Comparison of ENCODE assay signal across 8 cellular contexts in the genomic region with DNA sequence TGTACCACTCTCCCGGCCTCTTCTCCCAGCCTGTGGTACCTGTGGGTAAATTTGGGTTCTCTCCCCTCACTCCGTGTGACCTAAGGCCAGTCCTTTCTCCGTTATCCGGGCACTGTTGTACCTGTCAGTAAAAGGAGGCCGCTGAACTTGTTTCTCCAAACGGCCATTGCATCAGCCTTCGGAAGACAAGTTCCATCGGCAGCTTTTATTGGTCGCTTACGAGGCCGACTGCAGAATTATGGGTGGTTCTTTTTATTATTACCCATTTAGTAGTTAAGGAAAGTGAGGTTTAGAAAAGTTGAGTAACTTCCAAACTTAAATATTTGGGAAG. TPM values are rescaled to one million over a fixed set of nuclear protein-coding genes. Genes with fewer than 3 reads are reported as not detected.
A peak's percentile ranks its signal among the peaks of the same experiment; 100 is the strongest.
DNase-seq lines count a peak whose midpoint lies in the region; ATAC-seq and TF ChIP-seq lines count a peak whose summit lies in the region.

No MANE protein-coding gene starts in this region.

- H3K27ac ChIP-seq in naive thymus-derived CD4-positive, alpha-beta T cell (ENCODE audit: low read depth, low read length): peak overlapping the region; percentile 75

- CTCF ChIA-PET in naive thymus-derived CD4-positive, alpha-beta T cell (lab: Charles Lee): interaction anchor here (0.7 to 5.0 kb wide), 2 partner anchors 22 to 35 kb away, joined by 3 to 24 read pairs; no protein-coding TSS in a partner anchor

- peaks cover 4% of the 10 kb centered on the region for H3K27me3 Mint-ChIP-seq in T-helper 1 cell treated with Interleukin-12 subunit alpha and Interleukin-12 subunit beta and Interleukin-4 antibody, amounts not matched to agents 30 μg/mL and 1 μg/mL, for 36 hours (ENCODE audit: low read depth)
- no peaks in the 10 kb centered on the region for H3K27me3 Mint-ChIP-seq in naive thymus-derived CD4-positive, alpha-beta T cell

- H3K36me3 Mint-ChIP-seq in T-helper 1 cell treated with Interleukin-12 subunit alpha and Interleukin-12 subunit beta and Interleukin-4 antibody, amounts not matched to agents 30 μg/mL and 1 μg/mL, for 36 hours (ENCODE audit: low read depth): peaks cover 48% of the 10 kb centered on the region
- H3K36me3 Mint-ChIP-seq in naive thymus-derived CD4-positive, alpha-beta T cell: peaks cover 18 to 47% (median 31%) of the 10 kb centered on the region in 5 donors

- H3K4me1 Mint-ChIP-seq in T-helper 1 cell treated with Interleukin-12 subunit alpha and Interleukin-12 subunit beta and Interleukin-4 antibody, amounts not matched to agents 30 μg/mL and 1 μg/mL, for 36 hours (ENCODE audit: low read depth): peaks cover 52% of the 10 kb centered on the region
- peaks cover 50 to 74% (median 64%) of the 10 kb centered on the region in 7 donors for H3K4me1 Mint-ChIP-seq in naive thymus-derived CD4-positive, alpha-beta T cell

- H3K36me3 ChIP-seq in naive thymus-derived CD4-positive, alpha-beta T cell (ENCODE audit: control insufficient read depth in 2 of 3, insufficient read depth in 3 of 3, low read length in 3 of 3): peaks cover 13 to 19% (median 19%) of the 10 kb centered on the region in 3 experiments

- no peaks in the 10 kb centered on the region for H3K9me3 ChIP-seq in naive thymus-derived CD4-positive, alpha-beta T cell (ENCODE audit: control insufficient read depth in 2 of 3, low read length in 3 of 3)

- peak overlapping the region; percentile 98 for H3K4me3 Mint-ChIP-seq in T-helper 1 cell treated with Interleukin-12 subunit alpha and Interleukin-12 subunit beta and Interleukin-4 antibody, amounts not matched to agents 30 μg/mL and 1 μg/mL, for 36 hours
- peak overlapping the region; percentile 80 to 97 (median 93) for H3K4me3 Mint-ChIP-seq in naive thymus-derived CD4-positive, alpha-beta T cell

- peak overlapping the region; percentile 99 for H3K4me3 ChIP-seq in epithelial cell of esophagus (ENCODE audit: low read length)
- peak overlapping the region; percentile 90 for H3K4me3 ChIP-seq in naive thymus-derived CD4-positive, alpha-beta T cell (ENCODE audit: low read length)

- intact Hi-C loops in naive thymus-derived CD4-positive, alpha-beta T cell (cut with micrococcal nuclease): loop anchor here (1.0 to 10.0 kb wide), 15 partner anchors 11 to 1739 kb away; a partner anchor contains a TSS

- peak overlapping the region; percentile 87 for H3K27ac Mint-ChIP-seq in T-helper 1 cell treated with Interleukin-12 subunit alpha and Interleukin-12 subunit beta and Interleukin-4 antibody, amounts not matched to agents 30 μg/mL and 1 μg/mL, for 36 hours
- peak overlapping the region; percentile 89 to 95 (median 90) for H3K27ac Mint-ChIP-seq in naive thymus-derived CD4-positive, alpha-beta T cell

- no peak for TF ChIP-seq CTCF in epithelial cell of esophagus (IDR thresholded peaks at IDR 0.05; ENCODE audit: insufficient read depth, low read depth, low read length, missing control alignments)

- H3K27me3 ChIP-seq in naive thymus-derived CD4-positive, alpha-beta T cell (ENCODE audit: control insufficient read depth in 2 of 2, insufficient read depth in 2 of 2, low read length in 2 of 2): no peaks in the 10 kb centered on the region

- DNase-seq in DMS 273 (lab: John Stamatoyannopoulos, UW; ENCODE audit: unreplicated experiment) (peak; percentile 62), DMS 273 treated with DMSO at 0.1 percent for 48 hours (lab: John Stamatoyannopoulos, UW) (no peak), epithelial cell of esophagus (ENCODE audit: low read depth) (peak; percentile 60), HPDE6-E6E7 (ENCODE audit: extremely low spot score) (no peak), NCI-H1694 (lab: John Stamatoyannopoulos, UW) (no peak)
- peak in 1 of 9 donors; percentile 12 for DNase-seq in naive thymus-derived CD4-positive, alpha-beta T cell

- ATAC-seq in HG02870 (IDR thresholded peaks at IDR 0.05; ENCODE audit: unreplicated experiment): peak; percentile 1
- ATAC-seq in naive thymus-derived CD4-positive, alpha-beta T cell: no peak

- peaks cover 37 to 48% of the 10 kb centered on the region in 2 donors for H3K4me1 ChIP-seq in naive thymus-derived CD4-positive, alpha-beta T cell (ENCODE audit: control insufficient read depth in 2 of 2, insufficient read depth in 2 of 2, low read length in 2 of 2)

- POLR2A ChIA-PET in naive thymus-derived CD4-positive, alpha-beta T cell (lab: Charles Lee): interaction anchor here (0.6 to 13.8 kb wide), 9 partner anchors 11 to 613 kb away, joined by 3 to 258 read pairs (median 5); a partner anchor contains a TSS

- H3K9me3 Mint-ChIP-seq in T-helper 1 cell treated with Interleukin-12 subunit alpha and Interleukin-12 subunit beta and Interleukin-4 antibody, amounts not matched to agents 30 μg/mL and 1 μg/mL, for 36 hours: no peaks in the 10 kb centered on the region
- H3K9me3 Mint-ChIP-seq in naive thymus-derived CD4-positive, alpha-beta T cell: no peaks in the 10 kb centered on the region

RNA-seq across cellular contexts. Expression of a gene that starts 0.6 kb away (rescaled TPM):
- total RNA-seq in naive thymus-derived CD4-positive, alpha-beta T cell: 10 to 100 TPM; 12.0 to 40.1 (median 32.2) TPM
- 1 to 10 TPM; 5.9 to 7.5 TPM for polyA plus RNA-seq in naive thymus-derived CD4-positive, alpha-beta T cell

RNA-seq across cellular contexts. Expression of a gene that starts 12.0 kb away (rescaled TPM):
- total RNA-seq in naive thymus-derived CD4-positive, alpha-beta T cell: 10 to 100 TPM; 29.7 to 53.7 (median 36.3) TPM
- polyA plus RNA-seq in naive thymus-derived CD4-positive, alpha-beta T cell: 10 to 100 TPM; 12.7 to 21.1 TPM

RNA-seq across cellular contexts. Expression of a gene that starts 33.2 kb away (rescaled TPM):
- total RNA-seq in naive thymus-derived CD4-positive, alpha-beta T cell: not detected
- not detected for polyA plus RNA-seq in naive thymus-derived CD4-positive, alpha-beta T cell

Comparison
In these comparisons a context has a peak if more than half of its experiments do, and no peak if none do; other contexts are left out.
1. DNase-seq: peak in DMS 273 (single experiment) and epithelial cell of esophagus (single experiment); none in DMS 273 treated with DMSO at 0.1 percent for 48 hours (single experiment), HPDE6-E6E7 (single experiment) and NCI-H1694 (single experiment).